Comparison of ENCODE assay signal across 30 cellular contexts in the genomic region with DNA sequence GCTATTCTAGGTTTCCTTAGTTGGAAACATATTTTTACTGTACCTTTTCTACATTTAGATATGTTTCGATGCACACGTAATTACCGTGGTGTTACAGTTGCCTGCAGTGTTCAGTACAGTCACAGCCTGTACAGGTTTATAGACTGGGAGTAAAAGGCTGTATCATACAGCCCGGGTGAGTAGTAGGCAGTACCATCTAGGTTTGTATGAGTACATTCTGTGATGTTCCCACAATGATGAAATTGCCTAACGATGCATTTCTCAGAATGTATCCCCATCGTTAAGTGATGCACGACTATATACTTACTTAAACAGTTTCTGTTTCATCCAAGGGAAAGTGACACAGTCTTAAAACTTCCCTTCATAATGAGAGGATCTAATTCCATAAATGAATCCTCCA. TPM values are rescaled to one million over a fixed set of nuclear protein-coding genes. Genes with fewer than 3 reads are reported as not detected.
"Had no signal": no experiment of that assay in that cellular context is flagged by ENCODE, and none has a peak within 500 bp of the region (broad histone marks: within the 10 kb centered on the region; RNA-seq: fewer than 3 reads in every experiment).

No MANE protein-coding gene starts in this region.

- ATAC-seq: activated CD8-positive, alpha-beta T cell treated with anti-CD3 and anti-CD28 coated beads for 36 hours; activated naive CD8-positive, alpha-beta T cell treated with anti-CD3 and anti-CD28 coated beads, Interleukin-2, amount 50 U/mL, for 24 hours; Right ventricle myocardium inferior had no signal

- H3K36me3 ChIP-seq: brain microvascular endothelial cell had no signal

- H3K4me3 ChIP-seq: PC-9 had no signal

- H3K27me3 ChIP-seq: brain microvascular endothelial cell had no signal

- H3K27ac ChIP-seq: brain microvascular endothelial cell, PC-9, RWPE1, VCaP had no signal

- DNase-seq: activated B cell treated with CpG ODN at 0.5 μM for 24 hours; activated CD4-positive, alpha-beta T cell treated with anti-CD3 and anti-CD28 coated beads for 48 hours; activated CD4-positive, CD25-positive, alpha-beta regulatory T cell treated with anti-CD3 and anti-CD28 coated beads, Interleukin-2, amount 50 U/mL, for 72 hours; activated CD8-positive, alpha-beta T cell treated with anti-CD3 and anti-CD28 coated beads for 36 hours; activated naive CD4-positive, alpha-beta T cell treated with anti-CD3 and anti-CD28 coated beads, Interleukin-2, amount 10 ng/mL, durations not matched to agents 7 days and 5 days; activated naive CD8-positive, alpha-beta T cell treated with anti-CD3 and anti-CD28 coated beads, Interleukin-2, amount 50 U/mL, for 24 hours; activated T-cell treated with anti-CD3 and anti-CD28 coated beads, Interleukin-2, amount 50 U/mL, for 1 hour; aorta; brain microvascular endothelial cell; central memory CD4-positive, alpha-beta T cell; MM.1S; MV-4-11; NCI-H1092; NCI-H1436 treated with DMSO at 0.1 percent for 48 hours; NCI-H1694 treated with DMSO at 0.1 percent for 48 hours; NCI-H2029 treated with DMSO at 0.1 percent for 48 hours; NCI-H2107; NCI-H2171; NCI-H510A; NCI-H526; NCI-H748 treated with DMSO at 0.1 percent for 48 hours; PC-9; SW 1271; T-helper 1 cell; T-helper 2 cell; T-helper 9 cell had no signal

- H2AFZ ChIP-seq: PC-9 had no signal

- H3K4me2 ChIP-seq: PC-9 had no signal

RNA-seq across cellular contexts. Expression of a gene that starts 13.1 kb away (rescaled TPM):
- total RNA-seq: activated B cell treated with CpG ODN at 0.5 μM for 24 hours, OCI-LY7, PC-9 had no signal
